In the genomic region with DNA sequence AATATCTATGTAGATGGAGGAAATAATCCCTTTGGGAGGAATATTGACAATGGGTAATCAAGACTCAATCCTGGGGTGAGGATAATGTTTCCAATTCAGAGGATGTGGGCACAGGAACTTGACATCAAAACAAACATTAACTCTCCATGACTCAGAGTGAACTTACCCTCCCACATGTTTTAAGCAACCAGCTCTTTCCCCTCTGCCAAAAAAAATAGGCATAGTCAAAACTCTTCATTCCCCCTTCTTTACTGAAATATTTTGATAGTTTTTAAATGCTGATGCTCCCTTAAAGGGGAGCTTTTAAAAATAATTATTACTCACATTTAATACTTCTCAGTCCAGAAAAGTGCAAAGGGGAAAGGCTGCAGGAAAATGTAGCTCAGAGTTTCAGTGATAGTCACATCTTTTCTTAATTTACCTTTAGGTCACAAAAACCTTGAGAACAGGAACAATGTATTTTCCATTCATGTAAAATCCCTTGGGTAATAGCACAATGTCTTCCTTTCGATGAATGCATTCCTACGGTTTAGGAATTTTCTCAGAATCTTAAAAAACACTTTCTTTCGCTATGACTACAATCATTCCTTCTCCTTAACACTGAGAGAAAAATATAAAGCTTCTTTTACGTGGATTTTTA, we compare ENCODE assay signal across 10 cellular contexts.
A peak's percentile ranks its signal among the peaks of the same experiment; 100 is the strongest.
DNase-seq lines count a peak whose midpoint lies in the region; ATAC-seq and TF ChIP-seq lines count a peak whose summit lies in the region.
"Had no signal": no experiment of that assay in that cellular context is flagged by ENCODE, and none has a peak within 500 bp of the region (broad histone marks: within the 10 kb centered on the region; RNA-seq: fewer than 3 reads in every experiment).

No MANE protein-coding gene starts in this region.

- no peaks in the 10 kb centered on the region for H3K36me3 Mint-ChIP-seq in neural progenitor cell
- H3K36me3 Mint-ChIP-seq: mesothelial cell of epicardium had no signal

- H2AFZ ChIP-seq in neural progenitor cell (replicated peaks), result no peak overlapping the region

- H3K4me3 ChIP-seq in choroid plexus epithelial cell (ENCODE audit: low read depth, low read length), result no peak overlapping the region
- H3K4me3 ChIP-seq in neural progenitor cell, result no peak overlapping the region
- H3K4me3 ChIP-seq in transverse colon, result no peak overlapping the region

- H3K9me3 ChIP-seq in neural progenitor cell (ENCODE audit: low read depth) (no peaks in the 10 kb centered on the region), transverse colon (no peaks in the 10 kb centered on the region)

- TF ChIP-seq EP300 in transverse colon (IDR thresholded peaks at IDR 0.05; ENCODE audit: low read depth), result no peak

- H3K9ac ChIP-seq in neural progenitor cell, result no peak overlapping the region

- no peaks in the 10 kb centered on the region for H3K27me3 Mint-ChIP-seq in neural progenitor cell (ENCODE audit: insufficient read depth, low read depth)

- H3K4me1 Mint-ChIP-seq in neural progenitor cell, result peaks cover 37% of the 10 kb centered on the region

- TF ChIP-seq CTCF in choroid plexus epithelial cell (conservative IDR thresholded peaks at IDR 0.05; ENCODE audit: low read depth, low read length), result no peak
- no peak for TF ChIP-seq CTCF in neural progenitor cell (IDR thresholded peaks at IDR 0.05)
- TF ChIP-seq CTCF in transverse colon (IDR thresholded peaks at IDR 0.05), result no peak

- no peak for ATAC-seq in GM21390 (IDR thresholded peaks at IDR 0.05; ENCODE audit: unreplicated experiment)

- no peak overlapping the region for H3K4me3 Mint-ChIP-seq in neural progenitor cell
- H3K4me3 Mint-ChIP-seq: mesothelial cell of epicardium had no signal

- H3K4me1 ChIP-seq in neural progenitor cell (peaks cover 6% of the 10 kb centered on the region), transverse colon (no peaks in the 10 kb centered on the region)

- in situ Hi-C loops in transverse colon (cut with MboI; ENCODE audit: low pct_ligation_motif_present in 1 of 4, low pct_unique_long_range_greater_than_20kb in 1 of 4, low sequenced_read_pairs in 3 of 4), result no loop called here

- TF ChIP-seq POLR2A in transverse colon (IDR thresholded peaks at IDR 0.05), result no peak

- no peaks in the 10 kb centered on the region for H4K20me1 ChIP-seq in neural progenitor cell (ENCODE audit: low read depth)

- H3K4me2 ChIP-seq in neural progenitor cell, result no peak overlapping the region

- no peaks in the 10 kb centered on the region for H3K79me2 ChIP-seq in neural progenitor cell (ENCODE audit: low read depth)

- DNase-seq in GM03348 (ENCODE audit: low spot score) (peak; percentile 16), NCI-H146 treated with DMSO at 0.1 percent for 48 hours (lab: John Stamatoyannopoulos, UW; ENCODE audit: unreplicated experiment) (peak; percentile 12), choroid plexus epithelial cell (ENCODE audit: low read depth) (peak; percentile 58), neural progenitor cell (ENCODE audit: low spot score) (no peak), transverse colon (no peak), NCI-H1092 (lab: John Stamatoyannopoulos, UW) (no peak)
- no peak for DNase-seq in activated CD4-positive, alpha-beta T cell treated with anti-CD3 and anti-CD28 coated beads for 48 hours
- DNase-seq: NCI-H2029 treated with DMSO at 0.1 percent for 48 hours had no signal

- intact Hi-C loops in transverse colon (cut with DNase I; ENCODE audit: low total_unique reads), result no loop called here

- H3K27me3 ChIP-seq in neural progenitor cell (no peaks in the 10 kb centered on the region), transverse colon (no peaks in the 10 kb centered on the region)

- WGBS in transverse colon (ENCODE audit: low coverage in 1 of 2), 2 donors, result 79 to 80% methylated on average over 4 of the region's 4 CpGs

- no peaks in the 10 kb centered on the region for H3K9me3 Mint-ChIP-seq in neural progenitor cell
- H3K9me3 Mint-ChIP-seq: mesothelial cell of epicardium had no signal

- H3K36me3 ChIP-seq in neural progenitor cell, result no peaks in the 10 kb centered on the region
- no peaks in the 10 kb centered on the region for H3K36me3 ChIP-seq in transverse colon

- no peak overlapping the region for H3K27ac ChIP-seq in neural progenitor cell
- no peak overlapping the region for H3K27ac ChIP-seq in transverse colon

- peak overlapping the region; percentile 11 for H3K27ac Mint-ChIP-seq in neural progenitor cell
- H3K27ac Mint-ChIP-seq: mesothelial cell of epicardium had no signal

- no peaks in the 10 kb centered on the region for H3F3A ChIP-seq in neural progenitor cell (ENCODE audit: low read depth)

Comparison
In these comparisons a context has a peak if more than half of its experiments do, and no peak if none do; other contexts are left out.
1. DNase-seq: peak in GM03348 (single experiment), NCI-H146 treated with DMSO at 0.1 percent for 48 hours (single experiment) and choroid plexus epithelial cell (single experiment); none in neural progenitor cell (single experiment), activated CD4-positive, alpha-beta T cell treated with anti-CD3 and anti-CD28 coated beads for 48 hours (single experiment), transverse colon (single experiment) and NCI-H1092 (single experiment).